In the genomic region with DNA sequence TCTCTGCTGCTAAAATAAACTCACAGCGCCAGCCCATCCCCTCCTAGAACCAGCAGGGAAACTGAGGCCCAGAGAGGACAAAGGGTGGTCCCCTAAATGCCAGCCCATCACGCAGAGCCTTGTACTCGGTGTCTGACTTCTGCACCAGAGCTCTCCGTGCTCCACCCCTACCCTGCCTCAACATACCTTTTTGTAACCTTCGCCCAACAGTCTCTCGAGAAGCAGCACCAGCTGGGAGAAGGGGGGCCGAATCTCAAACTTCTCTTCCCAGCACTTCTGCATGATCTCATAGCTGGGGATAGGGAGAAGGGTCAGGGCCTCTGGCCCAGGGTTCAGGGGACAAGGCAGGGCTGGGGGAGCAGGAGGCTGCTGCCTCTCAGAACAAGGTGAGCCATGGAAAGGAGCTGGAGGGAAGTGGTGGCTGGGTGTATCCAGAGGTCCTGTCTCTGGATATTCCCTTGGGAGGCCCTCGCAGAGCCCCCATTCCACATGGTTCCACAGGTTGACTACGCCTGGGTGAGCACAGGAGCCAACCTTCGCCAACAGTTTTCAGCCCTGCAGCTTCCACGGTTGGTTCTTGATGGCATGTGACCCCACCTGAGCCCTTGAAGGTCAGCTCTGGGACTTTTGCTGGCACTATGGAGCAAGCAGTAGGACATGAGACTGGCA, we compare ENCODE assay signal across 35 cellular contexts. TPM values are rescaled to one million over a fixed set of nuclear protein-coding genes. Genes with fewer than 3 reads are reported as not detected.
DNase-seq lines count a peak whose midpoint lies in the region; ATAC-seq, FAIRE-seq and TF ChIP-seq lines count a peak whose summit lies in the region.
"Had no signal": no experiment of that assay in that cellular context is flagged by ENCODE, and none has a peak within 500 bp of the region (broad histone marks: within the 10 kb centered on the region; RNA-seq: fewer than 3 reads in every experiment).

No MANE protein-coding gene starts in this region.

- no peaks in the 10 kb centered on the region for H3K27me3 Mint-ChIP-seq in stimulated activated naive B cell treated with anti-CD40 and anti-IgM and Interleukin-4, amounts not matched to agents 10 μg/mL and 1 μg/mL and 100 μg/mL, for 72 hours
- H3K27me3 Mint-ChIP-seq in naive thymus-derived CD4-positive, alpha-beta T cell: no peaks in the 10 kb centered on the region
- no peaks in the 10 kb centered on the region for H3K27me3 Mint-ChIP-seq in naive thymus-derived CD8-positive, alpha-beta T cell
- H3K27me3 Mint-ChIP-seq: activated CD8-positive, alpha-beta T cell treated with anti-CD3 and anti-CD28 coated beads for 36 hours; activated naive CD4-positive, alpha-beta T cell treated with anti-CD3 and anti-CD28 coated beads, Interleukin-2, amount 50 U/mL, for 24 hours; activated T-helper 17 cell treated with anti-CD3 and anti-CD28 coated beads, Interleukin-2, amount 50 U/mL, for 72 hours; stimulated activated naive CD8-positive, alpha-beta T cell treated with anti-CD3 and anti-CD28 coated beads, Interleukin-15, amount 100 ng/mL, for 72 hours had no signal

- DNase-seq in H7 (peak; percentile 22), RWPE2 (ENCODE audit: low spot score) (peak; percentile 38), kidney (peak; percentile 45), NCI-H1092 treated with DMSO at 0.1 percent for 48 hours (lab: John Stamatoyannopoulos, UW) (no peak)
- no peak for DNase-seq in stimulated activated naive B cell treated with anti-CD40 and anti-IgM and Interleukin-4, amounts not matched to agents 10 μg/mL and 1 μg/mL and 100 μg/mL, for 72 hours
- no peak for DNase-seq in naive thymus-derived CD4-positive, alpha-beta T cell
- DNase-seq in naive thymus-derived CD8-positive, alpha-beta T cell: no peak
- DNase-seq: activated CD4-positive, alpha-beta T cell treated with anti-CD3 and anti-CD28 coated beads for 1 hour; activated CD8-positive, alpha-beta memory T cell treated with anti-CD3 and anti-CD28 coated beads, Interleukin-2, amount 50 U/mL, for 48 hours; activated CD8-positive, alpha-beta T cell treated with anti-CD3 and anti-CD28 coated beads for 36 hours; C1 segment of cervical spinal cord; COR-L47; foreskin melanocyte; kidney glomerular epithelial cell; NCI-H1417; NCI-H2029 treated with DMSO at 0.1 percent for 48 hours; NCI-H526; NK-92 treated with Interleukin-12 subunit alpha and Interleukin-12 subunit beta, amount 100 ng/mL, for 24 hours; stimulated activated CD8-positive, alpha-beta memory T cell treated with anti-CD3 and anti-CD28 coated beads, Interleukin-4, amount 100 ng/mL, for 48 hours had no signal

- H3K27ac ChIP-seq in RWPE2 (ENCODE audit: poor library complexity, severe bottlenecking): no peak overlapping the region
- H3K27ac ChIP-seq in kidney (ENCODE audit: low read depth in 2 of 2, low read length in 2 of 2): no peak overlapping the region
- no peak overlapping the region for H3K27ac ChIP-seq in naive thymus-derived CD4-positive, alpha-beta T cell (ENCODE audit: low read depth, low read length)
- H3K27ac ChIP-seq: heart right ventricle, parathyroid adenoma, right atrium auricular region, SK-N-MC, spleen had no signal

- H3K36me3 ChIP-seq in H7 (replicated peaks; ENCODE audit: control insufficient read depth, insufficient read depth, low read length) (no peaks in the 10 kb centered on the region; the same call in 1 of the 2 replicates), RWPE2 (ENCODE audit: low read depth) (no peaks in the 10 kb centered on the region), kidney (ENCODE audit: control insufficient read depth in 1 of 2, insufficient read depth in 2 of 2, low read length in 2 of 2) (no peaks in the 10 kb centered on the region)
- no peaks in the 10 kb centered on the region for H3K36me3 ChIP-seq in naive thymus-derived CD4-positive, alpha-beta T cell (ENCODE audit: control insufficient read depth in 2 of 3, insufficient read depth in 3 of 3, low read length in 3 of 3)
- H3K36me3 ChIP-seq: HAP-1 had no signal

- H3K9me3 ChIP-seq in RWPE2 (ENCODE audit: severe bottlenecking) (no peaks in the 10 kb centered on the region), kidney (ENCODE audit: control insufficient read depth in 1 of 2, low read length in 2 of 2) (no peaks in the 10 kb centered on the region)
- no peaks in the 10 kb centered on the region for H3K9me3 ChIP-seq in naive thymus-derived CD4-positive, alpha-beta T cell (ENCODE audit: control insufficient read depth in 2 of 3, low read length in 3 of 3)
- H3K9me3 ChIP-seq: ascending aorta, HAP-1, heart right ventricle, right atrium auricular region, spleen had no signal

- no peaks in the 10 kb centered on the region for H3K4me1 ChIP-seq in RWPE2 (ENCODE audit: insufficient read depth, poor library complexity, severe bottlenecking)
- no peaks in the 10 kb centered on the region for H3K4me1 ChIP-seq in kidney (ENCODE audit: control insufficient read depth in 1 of 2, insufficient read depth in 1 of 2, low read depth in 1 of 2, low read length in 2 of 2)
- H3K4me1 ChIP-seq in naive thymus-derived CD4-positive, alpha-beta T cell (ENCODE audit: control insufficient read depth in 2 of 2, insufficient read depth in 2 of 2, low read length in 2 of 2): no peaks in the 10 kb centered on the region
- H3K4me1 ChIP-seq: ascending aorta, HAP-1, parathyroid adenoma had no signal

- no peaks in the 10 kb centered on the region for H3K36me3 Mint-ChIP-seq in stimulated activated naive B cell treated with anti-CD40 and anti-IgM and Interleukin-4, amounts not matched to agents 10 μg/mL and 1 μg/mL and 100 μg/mL, for 72 hours
- H3K36me3 Mint-ChIP-seq in naive thymus-derived CD4-positive, alpha-beta T cell: no peaks in the 10 kb centered on the region
- no peaks in the 10 kb centered on the region for H3K36me3 Mint-ChIP-seq in naive thymus-derived CD8-positive, alpha-beta T cell
- H3K36me3 Mint-ChIP-seq: activated naive CD4-positive, alpha-beta T cell treated with anti-CD3 and anti-CD28 coated beads, Interleukin-2, amount 50 U/mL, for 24 hours had no signal

- no peak overlapping the region for H3K4me3 ChIP-seq in H7 (ENCODE audit: insufficient read depth, low read depth, low read length)
- no peak overlapping the region for H3K4me3 ChIP-seq in RWPE2 (ENCODE audit: severe bottlenecking)
- no peak overlapping the region for H3K4me3 ChIP-seq in kidney (ENCODE audit: low read length in 2 of 2)
- no peak overlapping the region for H3K4me3 ChIP-seq in naive thymus-derived CD4-positive, alpha-beta T cell (ENCODE audit: low read length)
- H3K4me3 ChIP-seq: ascending aorta, HAP-1, heart right ventricle, right atrium auricular region, SK-N-MC, spleen had no signal

- no peak overlapping the region for H3K9ac ChIP-seq in kidney (ENCODE audit: low read length in 2 of 2)
- H3K9ac ChIP-seq: parathyroid adenoma had no signal

- CTCF ChIA-PET in naive thymus-derived CD4-positive, alpha-beta T cell (lab: Charles Lee): no interaction called here

- intact Hi-C loops in kidney (cut with DNase I): no loop called here
- intact Hi-C loops in naive thymus-derived CD4-positive, alpha-beta T cell (cut with micrococcal nuclease): no loop called here

- peaks cover 3 to 14% of the 10 kb centered on the region in 2 donors for H3K4me1 Mint-ChIP-seq in stimulated activated naive B cell treated with anti-CD40 and anti-IgM and Interleukin-4, amounts not matched to agents 10 μg/mL and 1 μg/mL and 100 μg/mL, for 72 hours
- H3K4me1 Mint-ChIP-seq in naive thymus-derived CD4-positive, alpha-beta T cell: peaks cover 0 to 4% (median 0%) of the 10 kb centered on the region in 7 donors
- H3K4me1 Mint-ChIP-seq in naive thymus-derived CD8-positive, alpha-beta T cell: peaks cover 0 to 6% (median 0%) of the 10 kb centered on the region in 4 donors
- H3K4me1 Mint-ChIP-seq: activated naive CD4-positive, alpha-beta T cell treated with anti-CD3 and anti-CD28 coated beads, Interleukin-2, amount 50 U/mL, for 24 hours; activated T-helper 17 cell treated with anti-CD3 and anti-CD28 coated beads, Interleukin-2, amount 50 U/mL, for 72 hours had no signal

- no peaks in the 10 kb centered on the region for H3K27me3 ChIP-seq in H7 (ENCODE audit: control insufficient read depth, insufficient read depth, low read length)
- H3K27me3 ChIP-seq in RWPE2 (ENCODE audit: insufficient read depth, poor library complexity, severe bottlenecking): no peaks in the 10 kb centered on the region
- H3K27me3 ChIP-seq in naive thymus-derived CD4-positive, alpha-beta T cell (ENCODE audit: control insufficient read depth in 2 of 2, insufficient read depth in 2 of 2, low read length in 2 of 2): no peaks in the 10 kb centered on the region
- H3K27me3 ChIP-seq: ascending aorta, heart right ventricle, right atrium auricular region, spleen had no signal

- H3K27ac Mint-ChIP-seq in stimulated activated naive B cell treated with anti-CD40 and anti-IgM and Interleukin-4, amounts not matched to agents 10 μg/mL and 1 μg/mL and 100 μg/mL, for 72 hours: peak overlapping the region; percentile 22
- no peak overlapping the region for H3K27ac Mint-ChIP-seq in naive thymus-derived CD4-positive, alpha-beta T cell
- no peak overlapping the region for H3K27ac Mint-ChIP-seq in naive thymus-derived CD8-positive, alpha-beta T cell
- H3K27ac Mint-ChIP-seq: activated CD8-positive, alpha-beta T cell treated with anti-CD3 and anti-CD28 coated beads for 36 hours; activated naive CD4-positive, alpha-beta T cell treated with anti-CD3 and anti-CD28 coated beads, Interleukin-2, amount 50 U/mL, for 24 hours; activated T-helper 17 cell treated with anti-CD3 and anti-CD28 coated beads, Interleukin-2, amount 50 U/mL, for 72 hours; stimulated activated naive CD8-positive, alpha-beta T cell treated with anti-CD3 and anti-CD28 coated beads, Interleukin-15, amount 100 ng/mL, for 72 hours; T-helper 1 cell treated with Interleukin-12 subunit alpha and Interleukin-12 subunit beta and Interleukin-4 antibody, amounts not matched to agents 30 μg/mL and 1 μg/mL, for 36 hours had no signal

- POLR2A ChIA-PET in naive thymus-derived CD4-positive, alpha-beta T cell (lab: Charles Lee): no interaction called here
- POLR2A ChIA-PET in naive thymus-derived CD8-positive, alpha-beta T cell (lab: Charles Lee): no interaction called here

- H3K9me3 Mint-ChIP-seq in stimulated activated naive B cell treated with anti-CD40 and anti-IgM and Interleukin-4, amounts not matched to agents 10 μg/mL and 1 μg/mL and 100 μg/mL, for 72 hours: no peaks in the 10 kb centered on the region
- H3K9me3 Mint-ChIP-seq in naive thymus-derived CD4-positive, alpha-beta T cell: no peaks in the 10 kb centered on the region
- no peaks in the 10 kb centered on the region for H3K9me3 Mint-ChIP-seq in naive thymus-derived CD8-positive, alpha-beta T cell
- H3K9me3 Mint-ChIP-seq: activated CD8-positive, alpha-beta T cell treated with anti-CD3 and anti-CD28 coated beads for 36 hours; activated naive CD4-positive, alpha-beta T cell treated with anti-CD3 and anti-CD28 coated beads, Interleukin-2, amount 50 U/mL, for 24 hours; activated T-helper 17 cell treated with anti-CD3 and anti-CD28 coated beads, Interleukin-2, amount 50 U/mL, for 72 hours; stimulated activated naive CD8-positive, alpha-beta T cell treated with anti-CD3 and anti-CD28 coated beads, Interleukin-15, amount 100 ng/mL, for 72 hours; T-helper 1 cell treated with Interleukin-12 subunit alpha and Interleukin-12 subunit beta and Interleukin-4 antibody, amounts not matched to agents 30 μg/mL and 1 μg/mL, for 36 hours had no signal

- no peak overlapping the region for H3K4me3 Mint-ChIP-seq in stimulated activated naive B cell treated with anti-CD40 and anti-IgM and Interleukin-4, amounts not matched to agents 10 μg/mL and 1 μg/mL and 100 μg/mL, for 72 hours
- no peak overlapping the region for H3K4me3 Mint-ChIP-seq in naive thymus-derived CD4-positive, alpha-beta T cell
- H3K4me3 Mint-ChIP-seq in naive thymus-derived CD8-positive, alpha-beta T cell: no peak overlapping the region
- H3K4me3 Mint-ChIP-seq: activated CD8-positive, alpha-beta T cell treated with anti-CD3 and anti-CD28 coated beads for 36 hours; activated naive CD4-positive, alpha-beta T cell treated with anti-CD3 and anti-CD28 coated beads, Interleukin-2, amount 50 U/mL, for 24 hours; activated T-helper 17 cell treated with anti-CD3 and anti-CD28 coated beads, Interleukin-2, amount 50 U/mL, for 72 hours; stimulated activated naive CD8-positive, alpha-beta T cell treated with anti-CD3 and anti-CD28 coated beads, Interleukin-15, amount 100 ng/mL, for 72 hours; T-helper 1 cell treated with Interleukin-12 subunit alpha and Interleukin-12 subunit beta and Interleukin-4 antibody, amounts not matched to agents 30 μg/mL and 1 μg/mL, for 36 hours had no signal

- FAIRE-seq in kidney (lab: Jason Lieb, UNC): no peak
- FAIRE-seq: GM12891, TTC549 had no signal

- no peak for TF ChIP-seq CTCF in RWPE2 (IDR thresholded peaks at IDR 0.05; ENCODE audit: poor library complexity, severe bottlenecking)
- TF ChIP-seq CTCF in kidney (IDR thresholded peaks at IDR 0.05; ENCODE audit: borderline replicate concordance, extremely low read depth, insufficient read depth): no peak

- no peak for ATAC-seq in RWPE2 (ENCODE audit: low read depth)
- no peak for ATAC-seq in stimulated activated naive B cell treated with anti-CD40 and anti-IgM and Interleukin-4, amounts not matched to agents 10 μg/mL and 1 μg/mL and 100 μg/mL, for 72 hours (replicated peaks)
- ATAC-seq in naive thymus-derived CD4-positive, alpha-beta T cell: no peak
- ATAC-seq in naive thymus-derived CD8-positive, alpha-beta T cell: no peak
- ATAC-seq: activated CD8-positive, alpha-beta T cell treated with anti-CD3 and anti-CD28 coated beads for 36 hours; activated T-helper 17 cell treated with anti-CD3 and anti-CD28 coated beads, Interleukin-2, amount 50 U/mL, for 72 hours had no signal

RNA-seq across cellular contexts. Expression of gene CSF1R, which starts 32.3 kb away (rescaled TPM):
- not detected in 2 replicates for total RNA-seq in H7 (2014; rRNA removed; shearing (Covaris generic))
- 55.8 TPM for total RNA-seq in kidney
- 7.5 TPM for polyA plus RNA-seq in kidney (ENCODE audit: insufficient read depth, low read depth, low replicate concordance)
- total RNA-seq in naive thymus-derived CD4-positive, alpha-beta T cell: 10 to 100 TPM in 1 of 5 experiments, 1 to 10 TPM in 3, under 1 TPM in 1; 0.36 to 92.4 (median 6.4) TPM
- under 1 TPM; 0.09 to 0.72 TPM for polyA plus RNA-seq in naive thymus-derived CD4-positive, alpha-beta T cell
- 1 to 10 TPM; 1.0 to 1.5 TPM for total RNA-seq in naive thymus-derived CD8-positive, alpha-beta T cell
- polyA plus RNA-seq in naive thymus-derived CD8-positive, alpha-beta T cell: under 1 TPM; 0.07 to 0.82 (median 0.55) TPM
- total RNA-seq: activated CD8-positive, alpha-beta T cell treated with anti-CD3 and anti-CD28 coated beads for 36 hours; dermis microvascular lymphatic vessel endothelial cell; lung microvascular endothelial cell had no signal
- polyA plus RNA-seq: neural cell had no signal

RNA-seq across cellular contexts. Expression of gene PDGFRB, which starts 37.0 kb away (rescaled TPM):
- total RNA-seq in H7 (2014; rRNA removed; shearing (Covaris generic)): 0.48 and 3.2 TPM in 2 replicates
- total RNA-seq in kidney: 104 TPM
- polyA plus RNA-seq in kidney (ENCODE audit: insufficient read depth, low read depth, low replicate concordance): 50.4 TPM
- total RNA-seq in naive thymus-derived CD4-positive, alpha-beta T cell: 1 to 10 TPM in 2 of 5 experiments, under 1 TPM in 1, not detected in 2; 0.64 to 8.5 (median 5.1) TPM
- under 1 TPM in 1 of 2 donors, not detected in 1; 0.37 TPM for polyA plus RNA-seq in naive thymus-derived CD4-positive, alpha-beta T cell
- total RNA-seq in naive thymus-derived CD8-positive, alpha-beta T cell: under 1 TPM; 0.47 to 0.49 TPM
- polyA plus RNA-seq in naive thymus-derived CD8-positive, alpha-beta T cell: under 1 TPM in 2 of 3 donors, not detected in 1; 0.31 to 0.57 TPM
- polyA plus RNA-seq: neural cell had no signal

RNA-seq across cellular contexts. Expression of gene CDX1, which starts 47.9 kb away (rescaled TPM):
- 0.62 TPM in 1 of 2 replicates, not detected in the other for total RNA-seq in H7 (2014; rRNA removed; shearing (Covaris generic))
- total RNA-seq in kidney: not detected
- 0.39 TPM for polyA plus RNA-seq in kidney (ENCODE audit: insufficient read depth, low read depth, low replicate concordance)
- total RNA-seq in naive thymus-derived CD4-positive, alpha-beta T cell: not detected
- polyA plus RNA-seq in naive thymus-derived CD4-positive, alpha-beta T cell: not detected
- not detected for total RNA-seq in naive thymus-derived CD8-positive, alpha-beta T cell
- not detected for polyA plus RNA-seq in naive thymus-derived CD8-positive, alpha-beta T cell
- total RNA-seq: activated CD8-positive, alpha-beta T cell treated with anti-CD3 and anti-CD28 coated beads for 36 hours; activated T-helper 17 cell treated with anti-CD3 and anti-CD28 coated beads, Interleukin-2, amount 50 U/mL, for 72 hours; ascending aorta; dermis microvascular lymphatic vessel endothelial cell; lung microvascular endothelial cell; right atrium auricular region had no signal
- polyA plus RNA-seq: neural cell had no signal

Comparison
In these comparisons a context has a peak if more than half of its experiments do, and no peak if none do; other contexts are left out.
1. DNase-seq: peak in H7 (single experiment), RWPE2 (single experiment) and kidney (single experiment); none in stimulated activated naive B cell treated with anti-CD40 and anti-IgM and Interleukin-4, amounts not matched to agents 10 μg/mL and 1 μg/mL and 100 μg/mL, for 72 hours (single experiment), naive thymus-derived CD4-positive, alpha-beta T cell (0 of 9), naive thymus-derived CD8-positive, alpha-beta T cell (0 of 10) and NCI-H1092 treated with DMSO at 0.1 percent for 48 hours (single experiment).
2. RNA of gene PDGFRB, which starts 37.0 kb away (total RNA-seq): 104 TPM in kidney (single experiment); 0.48 to 3.2 TPM in H7, 0.64 to 8.5 TPM in naive thymus-derived CD4-positive, alpha-beta T cell and 0.47 to 0.49 TPM in naive thymus-derived CD8-positive, alpha-beta T cell; every median in the first group is over 10 times any median in the second.